Comparison of ENCODE assay signal across 8 cellular contexts in genomic region chr6:75266716-75267291, GRCh38. TPM values are rescaled to one million over a fixed set of nuclear protein-coding genes. Genes with fewer than 3 reads are reported as not detected.
DNase-seq lines count a peak whose midpoint lies in the region; ATAC-seq and TF ChIP-seq lines count a peak whose summit lies in the region.

No MANE protein-coding gene starts in this region.

- H3K27me3 ChIP-seq in lower lobe of right lung (ENCODE audit: low read depth) = no peaks in the 10 kb centered on the region

- peak; percentile 77 for ATAC-seq in GM18909 (IDR thresholded peaks at IDR 0.05; ENCODE audit: poor library complexity, unreplicated experiment)
- ATAC-seq in HG03135 (IDR thresholded peaks at IDR 0.05; ENCODE audit: unreplicated experiment) = peak; percentile 71
- ATAC-seq in lower lobe of right lung = peak; percentile 66 to 80

- H3K4me1 Mint-ChIP-seq in activated T-helper 1 cell treated with anti-CD3 and anti-CD28 coated beads, Interleukin-12 subunit alpha, Interleukin-12 subunit beta, Interleukin-2, Interleukin-4 antibody, amounts not matched to agents 30 ng/mL and 10 ng/mL and 1 ng/mL, durations not matched to agents 14 hours and 24 hours and 36 hours (ENCODE audit: low read depth) = peaks cover 41% of the 10 kb centered on the region

- peak; percentile 32 for DNase-seq in D341Med (ENCODE audit: low spot score)
- peak; percentile 49 for DNase-seq in NCI-H82 (lab: John Stamatoyannopoulos, UW)
- DNase-seq in choroid plexus epithelial cell (ENCODE audit: low read depth) = peak; percentile 82
- no peak for DNase-seq in lower lobe of right lung
- no peak for DNase-seq in iPS-NIHi7 (ENCODE audit: extremely low spot score)
- DNase-seq in activated T-helper 1 cell treated with anti-CD3 and anti-CD28 coated beads, Interleukin-12 subunit alpha, Interleukin-12 subunit beta, Interleukin-2, Interleukin-4 antibody, amounts not matched to agents 30 ng/mL and 10 ng/mL and 1 ng/mL, durations not matched to agents 14 hours and 24 hours and 36 hours (ENCODE audit: low spot score) = no peak

- peaks cover 10% of the 10 kb centered on the region for H3K9me3 Mint-ChIP-seq in activated T-helper 1 cell treated with anti-CD3 and anti-CD28 coated beads, Interleukin-12 subunit alpha, Interleukin-12 subunit beta, Interleukin-2, Interleukin-4 antibody, amounts not matched to agents 30 ng/mL and 10 ng/mL and 1 ng/mL, durations not matched to agents 14 hours and 24 hours and 36 hours

- no peak overlapping the region for H3K27ac Mint-ChIP-seq in activated T-helper 1 cell treated with anti-CD3 and anti-CD28 coated beads, Interleukin-12 subunit alpha, Interleukin-12 subunit beta, Interleukin-2, Interleukin-4 antibody, amounts not matched to agents 30 ng/mL and 10 ng/mL and 1 ng/mL, durations not matched to agents 14 hours and 24 hours and 36 hours

- peaks cover 34% of the 10 kb centered on the region for H3K36me3 ChIP-seq in lower lobe of right lung

- H3K4me3 ChIP-seq in choroid plexus epithelial cell (ENCODE audit: low read depth, low read length) = no peak overlapping the region
- H3K4me3 ChIP-seq in lower lobe of right lung = no peak overlapping the region

- peaks cover 23% of the 10 kb centered on the region for H3K36me3 Mint-ChIP-seq in activated T-helper 1 cell treated with anti-CD3 and anti-CD28 coated beads, Interleukin-12 subunit alpha, Interleukin-12 subunit beta, Interleukin-2, Interleukin-4 antibody, amounts not matched to agents 30 ng/mL and 10 ng/mL and 1 ng/mL, durations not matched to agents 14 hours and 24 hours and 36 hours (ENCODE audit: low read depth)

- intact Hi-C loops in lower lobe of right lung (cut with DNase I) = no loop called here
- intact Hi-C loops in activated T-helper 1 cell treated with anti-CD3 and anti-CD28 coated beads, Interleukin-12 subunit alpha, Interleukin-12 subunit beta, Interleukin-2, Interleukin-4 antibody, amounts not matched to agents 30 ng/mL and 10 ng/mL and 1 ng/mL, durations not matched to agents 14 hours and 24 hours and 36 hours (cut with micrococcal nuclease) = loop anchor here (1.0 kb wide), 2 partner anchors 14 to 259 kb away; no protein-coding TSS in a partner anchor

- no peak overlapping the region for H3K27ac ChIP-seq in lower lobe of right lung

- peak; percentile 72 for TF ChIP-seq CTCF in choroid plexus epithelial cell (conservative IDR thresholded peaks at IDR 0.05; ENCODE audit: low read depth, low read length)
- peak; percentile 85 for TF ChIP-seq CTCF in lower lobe of right lung (IDR thresholded peaks at IDR 0.05)

- H3K9me3 ChIP-seq in lower lobe of right lung = no peaks in the 10 kb centered on the region

- no peaks in the 10 kb centered on the region for H3K27me3 Mint-ChIP-seq in activated T-helper 1 cell treated with anti-CD3 and anti-CD28 coated beads, Interleukin-12 subunit alpha, Interleukin-12 subunit beta, Interleukin-2, Interleukin-4 antibody, amounts not matched to agents 30 ng/mL and 10 ng/mL and 1 ng/mL, durations not matched to agents 14 hours and 24 hours and 36 hours (ENCODE audit: insufficient read depth)

- H3K4me1 ChIP-seq in lower lobe of right lung = peaks cover 35% of the 10 kb centered on the region

- no peak overlapping the region for H3K4me3 Mint-ChIP-seq in activated T-helper 1 cell treated with anti-CD3 and anti-CD28 coated beads, Interleukin-12 subunit alpha, Interleukin-12 subunit beta, Interleukin-2, Interleukin-4 antibody, amounts not matched to agents 30 ng/mL and 10 ng/mL and 1 ng/mL, durations not matched to agents 14 hours and 24 hours and 36 hours

RNA-seq across cellular contexts. Expression of gene TMEM30A, which starts 17.8 kb away (rescaled TPM):
- 178 TPM for total RNA-seq in lower lobe of right lung
- total RNA-seq in activated T-helper 1 cell treated with anti-CD3 and anti-CD28 coated beads, Interleukin-12 subunit alpha, Interleukin-12 subunit beta, Interleukin-2, Interleukin-4 antibody, amounts not matched to agents 30 ng/mL and 10 ng/mL and 1 ng/mL, durations not matched to agents 14 hours and 24 hours and 36 hours = 66.6 and 67.2 TPM in 2 replicates

RNA-seq across cellular contexts. Expression of gene COX7A2, which starts 23.2 kb away (rescaled TPM):
- 267 TPM for total RNA-seq in lower lobe of right lung
- 495 and 497 TPM in 2 replicates for total RNA-seq in activated T-helper 1 cell treated with anti-CD3 and anti-CD28 coated beads, Interleukin-12 subunit alpha, Interleukin-12 subunit beta, Interleukin-2, Interleukin-4 antibody, amounts not matched to agents 30 ng/mL and 10 ng/mL and 1 ng/mL, durations not matched to agents 14 hours and 24 hours and 36 hours

Comparison
In these comparisons a context has a peak if more than half of its experiments do, and no peak if none do; other contexts are left out.
1. DNase-seq: peak in D341Med (single experiment), NCI-H82 (single experiment) and choroid plexus epithelial cell (single experiment); none in lower lobe of right lung (single experiment), iPS-NIHi7 (single experiment) and activated T-helper 1 cell treated with anti-CD3 and anti-CD28 coated beads, Interleukin-12 subunit alpha, Interleukin-12 subunit beta, Interleukin-2, Interleukin-4 antibody, amounts not matched to agents 30 ng/mL and 10 ng/mL and 1 ng/mL, durations not matched to agents 14 hours and 24 hours and 36 hours (single experiment).
2. Peak in every context shown above with its lines, with median percentiles within 50 percentile points of each other: ATAC-seq.